15 cellular contexts compared by ENCODE assay signal in the genomic region with DNA sequence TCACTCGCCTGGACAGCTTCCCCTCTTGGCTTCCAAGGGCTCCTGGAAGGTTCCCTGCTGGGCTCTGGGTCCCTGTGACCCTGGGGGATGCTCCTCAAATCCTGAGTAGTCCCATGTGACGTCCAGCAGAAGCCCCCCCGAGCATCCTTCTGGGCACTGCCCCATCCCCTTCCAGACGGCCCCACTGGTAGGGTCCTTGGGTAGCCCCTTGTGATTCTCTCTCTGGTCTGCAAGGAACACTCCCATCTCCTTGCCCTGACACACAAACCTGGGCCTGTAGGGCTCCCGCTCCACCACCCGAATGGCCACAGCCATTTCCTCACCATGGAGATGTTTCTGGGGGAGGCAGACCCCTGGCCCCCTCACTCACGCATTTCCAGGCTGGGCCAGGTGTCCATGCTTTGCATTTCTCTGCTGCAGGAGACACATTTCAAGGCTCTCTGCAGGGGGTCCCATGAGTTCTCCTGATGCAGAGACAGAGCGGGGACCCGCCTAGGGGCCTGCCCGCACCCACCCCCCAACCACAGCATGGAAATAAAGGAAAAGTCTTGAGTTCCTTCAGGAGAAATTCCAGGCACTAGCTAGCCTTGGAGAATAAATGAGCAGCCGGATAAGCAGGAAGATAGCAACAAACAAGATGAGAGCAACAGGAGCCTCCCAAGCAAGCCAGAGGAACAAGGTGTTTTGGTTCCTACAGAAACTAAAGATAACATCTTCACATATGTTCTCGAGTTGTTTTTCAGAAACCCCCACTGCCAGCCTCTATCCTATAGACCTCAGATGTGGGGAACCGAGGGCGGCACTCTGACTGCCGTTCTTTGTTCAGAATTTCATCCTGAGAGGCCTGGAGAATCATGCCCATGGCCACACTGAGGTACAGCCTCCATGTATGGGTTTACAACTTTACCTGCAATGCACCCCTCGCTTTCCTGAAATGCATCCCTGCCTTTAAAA.
A peak's percentile ranks its signal among the peaks of the same experiment; 100 is the strongest.
DNase-seq lines count a peak whose midpoint lies in the region; TF ChIP-seq lines count a peak whose summit lies in the region.
"Had no signal": no experiment of that assay in that cellular context is flagged by ENCODE, and none has a peak within 500 bp of the region (broad histone marks: within the 10 kb centered on the region; RNA-seq: fewer than 3 reads in every experiment).

No MANE protein-coding gene starts in this region.

- H3K9me3 Mint-ChIP-seq in CD4-positive, alpha-beta memory T cell: no peaks in the 10 kb centered on the region
- no peaks in the 10 kb centered on the region for H3K9me3 Mint-ChIP-seq in activated CD4-positive, alpha-beta memory T cell treated with anti-CD3 and anti-CD28 coated beads, Interleukin-2, amount 10 ng/mL, durations not matched to agents 7 days and 5 days

- no peaks in the 10 kb centered on the region for H3K27me3 ChIP-seq in CD4-positive, alpha-beta memory T cell (ENCODE audit: insufficient read depth, low read length)
- H3K27me3 ChIP-seq in HUES48 (ENCODE audit: control insufficient read depth, insufficient read depth, low read length): no peaks in the 10 kb centered on the region
- H3K27me3 ChIP-seq in testis: no peaks in the 10 kb centered on the region

- no peaks in the 10 kb centered on the region for H3K36me3 ChIP-seq in CD4-positive, alpha-beta memory T cell (ENCODE audit: insufficient read depth, low read length)
- H3K36me3 ChIP-seq in HUES48 (ENCODE audit: control insufficient read depth, insufficient read depth, low read length) (no peaks in the 10 kb centered on the region), testis (ENCODE audit: low read depth, missing control alignments) (no peaks in the 10 kb centered on the region)
- H3K36me3 ChIP-seq: sigmoid colon had no signal

- TF ChIP-seq CTCF in testis (IDR thresholded peaks at IDR 0.05): no peak

- intact Hi-C loops in CD4-positive, alpha-beta memory T cell (cut with micrococcal nuclease): no loop called here
- intact Hi-C loops in testis (cut with DNase I; ENCODE audit: low total_unique reads): no loop called here

- no peak overlapping the region for H3K9ac ChIP-seq in HUES48 (ENCODE audit: low read depth, low read length)
- H3K9ac ChIP-seq: GM23248 had no signal

- peak overlapping the region in 1 of 2 donors; percentile 9 for H3K4me3 ChIP-seq in CD4-positive, alpha-beta memory T cell (ENCODE audit: low read length in 2 of 2)
- H3K4me3 ChIP-seq in HUES48 (ENCODE audit: low read depth, low read length): no peak overlapping the region
- no peak overlapping the region for H3K4me3 ChIP-seq in testis
- H3K4me3 ChIP-seq: GM23248, K562, lung, sigmoid colon had no signal

- DNase-seq in CD4-positive, alpha-beta memory T cell: peak; percentile 19 to 54 (median 30)
- DNase-seq in activated CD4-positive, alpha-beta memory T cell treated with anti-CD3 and anti-CD28 coated beads, Interleukin-2, amount 10 ng/mL, durations not matched to agents 7 days and 5 days: peak; percentile 27
- DNase-seq in mesenteric fat pad (ENCODE audit: low spot score) (peak; percentile 75), NCI-H2029 (lab: John Stamatoyannopoulos, UW) (no peak), HCEC 1CT (no peak), testis (no peak)
- DNase-seq: COR-L47, GM23248, NCI-H1694, NCI-H526 treated with DMSO at 0.1 percent for 48 hours, sigmoid colon, T-helper 9 cell had no signal

- CTCF ChIA-PET in CD4-positive, alpha-beta memory T cell (lab: Charles Lee; ENCODE audit: partially characterized antibody): interaction anchor here (0.6 to 1.3 kb wide), 4 partner anchors 11 to 230 kb away, joined by 3 to 4 read pairs (median 4); no protein-coding TSS in a partner anchor
- CTCF ChIA-PET in activated CD4-positive, alpha-beta memory T cell treated with anti-CD3 and anti-CD28 coated beads, Interleukin-2, amount 10 ng/mL, durations not matched to agents 7 days and 5 days (lab: Charles Lee): interaction anchor here (0.7 to 1.4 kb wide), 2 partner anchors 14 to 284 kb away, joined by 3 to 4 read pairs; no protein-coding TSS in a partner anchor

- H3K4me1 Mint-ChIP-seq in CD4-positive, alpha-beta memory T cell: peaks cover 33 to 71% (median 50%) of the 10 kb centered on the region in 4 donors
- peaks cover 39% of the 10 kb centered on the region for H3K4me1 Mint-ChIP-seq in activated CD4-positive, alpha-beta memory T cell treated with anti-CD3 and anti-CD28 coated beads, Interleukin-2, amount 10 ng/mL, durations not matched to agents 7 days and 5 days

- no peaks in the 10 kb centered on the region for H3K9me3 ChIP-seq in CD4-positive, alpha-beta memory T cell (ENCODE audit: control insufficient read depth in 1 of 2, low read length in 2 of 2)
- H3K9me3 ChIP-seq in HUES48 (ENCODE audit: control insufficient read depth, insufficient read depth, low read length) (no peaks in the 10 kb centered on the region), testis (no peaks in the 10 kb centered on the region)
- H3K9me3 ChIP-seq: sigmoid colon had no signal

- H3K27me3 Mint-ChIP-seq in CD4-positive, alpha-beta memory T cell: no peaks in the 10 kb centered on the region
- H3K27me3 Mint-ChIP-seq in activated CD4-positive, alpha-beta memory T cell treated with anti-CD3 and anti-CD28 coated beads, Interleukin-2, amount 10 ng/mL, durations not matched to agents 7 days and 5 days: no peaks in the 10 kb centered on the region

- H3K4me1 ChIP-seq in CD4-positive, alpha-beta memory T cell (ENCODE audit: insufficient read depth, low read length): peaks cover 55% of the 10 kb centered on the region
- H3K4me1 ChIP-seq in HUES48 (ENCODE audit: control insufficient read depth, insufficient read depth, low read length) (peaks cover 38% of the 10 kb centered on the region), testis (no peaks in the 10 kb centered on the region)
- H3K4me1 ChIP-seq: sigmoid colon had no signal

- peak overlapping the region in 7 of 8 donors; percentile 51 to 80 (median 67) for H3K4me3 Mint-ChIP-seq in CD4-positive, alpha-beta memory T cell
- H3K4me3 Mint-ChIP-seq in activated CD4-positive, alpha-beta memory T cell treated with anti-CD3 and anti-CD28 coated beads, Interleukin-2, amount 10 ng/mL, durations not matched to agents 7 days and 5 days: no peak overlapping the region

- H3K27ac ChIP-seq in CD4-positive, alpha-beta memory T cell (ENCODE audit: low read depth, low read length): peak overlapping the region; percentile 79
- H3K27ac ChIP-seq in HUES48 (ENCODE audit: low read depth, low read length) (peak overlapping the region; percentile 1), testis (no peak overlapping the region)
- H3K27ac ChIP-seq: GM23248, sigmoid colon had no signal

- H3K27ac Mint-ChIP-seq in CD4-positive, alpha-beta memory T cell: peak overlapping the region; percentile 87 to 96 (median 93)
- peak overlapping the region; percentile 88 for H3K27ac Mint-ChIP-seq in activated CD4-positive, alpha-beta memory T cell treated with anti-CD3 and anti-CD28 coated beads, Interleukin-2, amount 10 ng/mL, durations not matched to agents 7 days and 5 days

- H3K36me3 Mint-ChIP-seq in CD4-positive, alpha-beta memory T cell: no peaks in the 10 kb centered on the region
- H3K36me3 Mint-ChIP-seq in activated CD4-positive, alpha-beta memory T cell treated with anti-CD3 and anti-CD28 coated beads, Interleukin-2, amount 10 ng/mL, durations not matched to agents 7 days and 5 days (ENCODE audit: low read depth): no peaks in the 10 kb centered on the region

- no peak for TF ChIP-seq POLR2A in testis (IDR thresholded peaks at IDR 0.05)

- 80 to 82% methylated on average over 13 to 16 of the region's 16 CpGs for WGBS in testis, 2 donors

- POLR2A ChIA-PET in CD4-positive, alpha-beta memory T cell (lab: Charles Lee; ENCODE audit: partially characterized antibody): interaction anchor here (1.5 to 6.6 kb wide), 6 partner anchors 8 to 40 kb away, joined by 4 to 62 read pairs (median 8); no protein-coding TSS in a partner anchor
- POLR2A ChIA-PET in activated CD4-positive, alpha-beta memory T cell treated with anti-CD3 and anti-CD28 coated beads, Interleukin-2, amount 10 ng/mL, durations not matched to agents 7 days and 5 days (lab: Charles Lee): interaction anchor here (1.1 to 1.3 kb wide), 2 partner anchors 12 to 132 kb away, joined by 3 to 4 read pairs; no protein-coding TSS in a partner anchor

Comparison
In these comparisons a context has a peak if more than half of its experiments do, and no peak if none do; other contexts are left out.
1. DNase-seq: peak in CD4-positive, alpha-beta memory T cell (5 of 5), activated CD4-positive, alpha-beta memory T cell treated with anti-CD3 and anti-CD28 coated beads, Interleukin-2, amount 10 ng/mL, durations not matched to agents 7 days and 5 days (single experiment) and mesenteric fat pad (single experiment); none in NCI-H2029 (single experiment), HCEC 1CT (single experiment) and testis (single experiment).
2. H3K27ac ChIP-seq: peak in CD4-positive, alpha-beta memory T cell (single experiment) and HUES48 (single experiment); none in testis (0 of 2).